ENCODE assay signal across 9 cellular contexts in genomic region chr11:119306373-119306890, GRCh38. TPM values are rescaled to one million over a fixed set of nuclear protein-coding genes. Genes with fewer than 3 reads are reported as not detected.
DNase-seq lines count a peak whose midpoint lies in the region; ATAC-seq and TF ChIP-seq lines count a peak whose summit lies in the region.
"Had no signal": no experiment of that assay in that cellular context is flagged by ENCODE, and none has a peak within 500 bp of the region (broad histone marks: within the 10 kb centered on the region; RNA-seq: fewer than 3 reads in every experiment).

No MANE protein-coding gene starts in this region.

- H3K4me3 ChIP-seq in adrenal gland = no peak overlapping the region
- H3K4me3 ChIP-seq in right atrium auricular region = no peak overlapping the region
- H3K4me3 ChIP-seq in upper lobe of left lung = no peak overlapping the region

- H3K4me1 ChIP-seq in adrenal gland (replicated peaks in 1 of 2) (peaks cover 10 to 11% of the 10 kb centered on the region in 2 donors), right atrium auricular region (no peaks in the 10 kb centered on the region), upper lobe of left lung (peaks cover 0 to 6% (median 0%) of the 10 kb centered on the region in 4 donors)

- H3K4me1 Mint-ChIP-seq in activated naive CD4-positive, alpha-beta T cell treated with anti-CD3 and anti-CD28 coated beads, Interleukin-2, amount 10 ng/mL, durations not matched to agents 7 days and 5 days = peaks cover 32% of the 10 kb centered on the region

- TF ChIP-seq EP300 in upper lobe of left lung (IDR thresholded peaks at IDR 0.05) = no peak

- H3K9me3 ChIP-seq in adrenal gland (replicated peaks in 1 of 3) (no peaks in the 10 kb centered on the region), right atrium auricular region (no peaks in the 10 kb centered on the region), upper lobe of left lung (no peaks in the 10 kb centered on the region)

- no peak for TF ChIP-seq CTCF in adrenal gland (IDR thresholded peaks at IDR 0.05)
- TF ChIP-seq CTCF in right atrium auricular region (IDR thresholded peaks at IDR 0.05) = no peak
- no peak for TF ChIP-seq CTCF in upper lobe of left lung (IDR thresholded peaks at IDR 0.05)

- peak overlapping the region; percentile 19 to 90 (median 68) for H3K27ac ChIP-seq in adrenal gland
- peak overlapping the region; percentile 15 to 59 for H3K27ac ChIP-seq in right atrium auricular region
- H3K27ac ChIP-seq in upper lobe of left lung = peak overlapping the region in 3 of 4 donors; percentile 7 to 40 (median 26)

- peak in 1 of 2 donors; percentile 40 for TF ChIP-seq POLR2A in adrenal gland (IDR thresholded peaks at IDR 0.05)
- TF ChIP-seq POLR2A in upper lobe of left lung (IDR thresholded peaks at IDR 0.05) = no peak

- 37 to 55% (median 49%) methylated on average over 5 of the region's 5 CpGs for WGBS in adrenal gland, 4 donors
- 72 to 73% methylated on average over 3 to 5 of the region's 5 CpGs for WGBS in upper lobe of left lung, 2 donors

- H3K27me3 ChIP-seq in adrenal gland (no peaks in the 10 kb centered on the region), right atrium auricular region (no peaks in the 10 kb centered on the region), upper lobe of left lung (no peaks in the 10 kb centered on the region)

- CTCF ChIA-PET in activated naive CD4-positive, alpha-beta T cell treated with anti-CD3 and anti-CD28 coated beads, Interleukin-2, amount 10 ng/mL, durations not matched to agents 7 days and 5 days (lab: Charles Lee) = interaction anchor here (1.3 to 9.4 kb wide), 5 partner anchors 17 to 110 kb away, joined by 4 to 83 read pairs (median 5); no protein-coding TSS in a partner anchor

- H3K27me3 Mint-ChIP-seq in activated naive CD4-positive, alpha-beta T cell treated with anti-CD3 and anti-CD28 coated beads, Interleukin-2, amount 10 ng/mL, durations not matched to agents 7 days and 5 days = peaks cover 6% of the 10 kb centered on the region
- H3K27me3 Mint-ChIP-seq: IgD-negative memory B cell had no signal

- ATAC-seq in upper lobe of left lung (ENCODE audit: low FRiP score in 2 of 2) (peak; percentile 11 to 19), GM21423 (IDR thresholded peaks at IDR 0.05; ENCODE audit: unreplicated experiment) (no peak)

- intact Hi-C loops in adrenal gland (cut with DNase I) = no loop called here

- peaks cover 41% of the 10 kb centered on the region for H3K36me3 Mint-ChIP-seq in activated naive CD4-positive, alpha-beta T cell treated with anti-CD3 and anti-CD28 coated beads, Interleukin-2, amount 10 ng/mL, durations not matched to agents 7 days and 5 days

- H3K4me3 Mint-ChIP-seq in activated naive CD4-positive, alpha-beta T cell treated with anti-CD3 and anti-CD28 coated beads, Interleukin-2, amount 10 ng/mL, durations not matched to agents 7 days and 5 days = no peak overlapping the region
- H3K4me3 Mint-ChIP-seq: IgD-negative memory B cell had no signal

- no peaks in the 10 kb centered on the region for H3K9me3 Mint-ChIP-seq in activated naive CD4-positive, alpha-beta T cell treated with anti-CD3 and anti-CD28 coated beads, Interleukin-2, amount 10 ng/mL, durations not matched to agents 7 days and 5 days
- H3K9me3 Mint-ChIP-seq: IgD-negative memory B cell had no signal

- peak overlapping the region; percentile 83 for H3K27ac Mint-ChIP-seq in activated naive CD4-positive, alpha-beta T cell treated with anti-CD3 and anti-CD28 coated beads, Interleukin-2, amount 10 ng/mL, durations not matched to agents 7 days and 5 days

- DNase-seq in activated naive CD4-positive, alpha-beta T cell treated with anti-CD3 and anti-CD28 coated beads, Interleukin-2, amount 10 ng/mL, durations not matched to agents 7 days and 5 days = peak; percentile 46
- DNase-seq in activated naive CD4-positive, alpha-beta T cell treated with anti-CD3 and anti-CD28 coated beads, Interleukin-2, amount 50 U/mL, for 16 hours = no peak
- peak in 5 of 7 donors; percentile 69 to 77 (median 75) for DNase-seq in adrenal gland
- no peak for DNase-seq in right atrium auricular region (ENCODE audit: low spot score)
- no peak for DNase-seq in upper lobe of left lung
- DNase-seq in DMS153 (lab: John Stamatoyannopoulos, UW) = no peak
- DNase-seq in NCI-H2196 treated with DMSO at 0.1 percent for 48 hours (lab: John Stamatoyannopoulos, UW; ENCODE audit: unreplicated experiment) = no peak

- H3K36me3 ChIP-seq in adrenal gland (replicated peaks in 1 of 2) = peaks cover 0 to 16% of the 10 kb centered on the region in 2 donors
- peaks cover 52% of the 10 kb centered on the region for H3K36me3 ChIP-seq in right atrium auricular region
- peaks cover 4 to 76% (median 36%) of the 10 kb centered on the region in 4 donors for H3K36me3 ChIP-seq in upper lobe of left lung

RNA-seq across cellular contexts. Expression of gene MCAM, which starts 10.5 kb away (rescaled TPM):
- total RNA-seq in adrenal gland (100 to 1,000 TPM in 1 of 8 donors, 10 to 100 TPM in 7; 15.3 to 143 (median 45.8) TPM), right atrium auricular region (100 to 1,000 TPM; 356 to 509 TPM), upper lobe of left lung (100 to 1,000 TPM in 3 of 6 donors, 10 to 100 TPM in 3; 39.8 to 222 (median 76.5) TPM)
- 10 to 100 TPM; 17.2 to 48.5 (median 30.5) TPM for polyA plus RNA-seq in adrenal gland

RNA-seq across cellular contexts. Expression of gene RNF26, which starts 27.9 kb away (rescaled TPM):
- total RNA-seq in adrenal gland = 10 to 100 TPM in 7 of 8 donors, 1 to 10 TPM in 1; 8.9 to 28.0 (median 20.6) TPM
- 10 to 100 TPM in 2 of 3 donors, 1 to 10 TPM in 1; 9.6 to 13.0 (median 10.7) TPM for polyA plus RNA-seq in adrenal gland
- 10 to 100 TPM in 1 of 2 donors, 1 to 10 TPM in 1; 8.2 to 10.3 TPM for total RNA-seq in right atrium auricular region
- total RNA-seq in upper lobe of left lung = 10 to 100 TPM in 5 of 6 donors, 1 to 10 TPM in 1; 5.2 to 25.5 (median 14.8) TPM

RNA-seq across cellular contexts. Expression of gene C1QTNF5, which starts 34.3 kb away (rescaled TPM):
- 10 to 100 TPM; 10.3 to 46.9 (median 23.0) TPM for total RNA-seq in adrenal gland
- polyA plus RNA-seq in adrenal gland = 10 to 100 TPM in 2 of 3 donors, 1 to 10 TPM in 1; 1.8 to 25.9 (median 20.3) TPM
- total RNA-seq in right atrium auricular region = 10 to 100 TPM; 41.4 to 47.4 TPM
- 10 to 100 TPM; 10.5 to 57.2 (median 26.4) TPM for total RNA-seq in upper lobe of left lung
- polyA plus RNA-seq: IgD-negative memory B cell had no signal

RNA-seq across cellular contexts. Expression of gene MFRP, which starts 40.1 kb away (rescaled TPM):
- total RNA-seq in adrenal gland (under 1 TPM in 1 of 8 donors, not detected in 7; under 0.01 TPM), right atrium auricular region (not detected), upper lobe of left lung (not detected)
- polyA plus RNA-seq in adrenal gland = not detected
- polyA plus RNA-seq: IgD-negative memory B cell had no signal

Comparison
In these comparisons a context has a peak if more than half of its experiments do, and no peak if none do; other contexts are left out.
1. DNase-seq: peak in activated naive CD4-positive, alpha-beta T cell treated with anti-CD3 and anti-CD28 coated beads, Interleukin-2, amount 10 ng/mL, durations not matched to agents 7 days and 5 days (single experiment) and adrenal gland (5 of 7); none in activated naive CD4-positive, alpha-beta T cell treated with anti-CD3 and anti-CD28 coated beads, Interleukin-2, amount 50 U/mL, for 16 hours (single experiment), right atrium auricular region (single experiment), upper lobe of left lung (0 of 2), DMS153 (single experiment) and NCI-H2196 treated with DMSO at 0.1 percent for 48 hours (single experiment).
2. Peak in every context shown above with its lines, with median percentiles within 50 percentile points of each other: H3K27ac ChIP-seq.